Comparison of ENCODE assay signal across 9 cellular contexts in the genomic region with DNA sequence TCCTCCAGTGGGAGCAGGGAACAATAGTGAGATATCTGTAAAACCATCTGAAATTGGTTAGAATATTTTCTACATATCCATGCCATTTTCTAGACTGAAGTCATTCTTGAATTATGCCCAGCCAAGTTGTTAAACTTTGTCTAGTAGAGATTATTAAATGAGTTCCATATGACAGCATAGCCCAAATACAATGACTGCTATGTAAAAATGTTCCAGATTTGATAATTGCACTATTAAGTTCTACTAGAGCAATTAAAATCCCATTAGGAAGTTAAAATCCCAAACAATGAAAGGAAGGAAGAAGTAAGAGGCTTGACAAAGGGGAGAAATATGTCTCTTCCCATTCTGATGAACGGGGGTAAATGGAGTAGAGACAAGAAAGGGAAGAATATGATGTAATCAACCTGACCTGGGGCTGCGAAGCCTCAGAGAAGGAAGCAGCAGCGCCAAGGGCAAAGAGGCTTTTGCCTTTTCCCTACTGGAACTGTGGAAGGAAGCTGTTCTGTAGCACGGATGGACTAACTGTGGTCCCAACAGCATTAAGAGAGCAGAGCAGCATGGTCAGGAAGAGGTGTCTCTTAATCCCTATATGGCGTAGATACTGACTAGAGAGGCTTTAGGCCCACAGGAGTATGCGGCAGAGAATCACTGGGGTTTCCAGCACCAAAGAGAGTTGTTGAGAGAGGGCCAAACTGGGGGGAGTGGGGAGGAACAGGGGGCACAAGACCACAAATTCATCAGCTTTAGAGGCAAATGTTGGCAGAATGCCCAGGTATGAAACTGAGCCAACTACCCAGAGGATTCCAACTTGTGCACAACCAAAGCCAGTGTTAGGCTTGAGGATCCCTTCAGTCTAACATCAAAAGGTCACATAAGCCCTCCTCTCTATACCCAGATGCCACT. TPM values are rescaled to one million over a fixed set of nuclear protein-coding genes. Genes with fewer than 3 reads are reported as not detected.
A peak's percentile ranks its signal among the peaks of the same experiment; 100 is the strongest.
DNase-seq lines count a peak whose midpoint lies in the region; ATAC-seq, FAIRE-seq and TF ChIP-seq lines count a peak whose summit lies in the region.
"Had no signal": no experiment of that assay in that cellular context is flagged by ENCODE, and none has a peak within 500 bp of the region (broad histone marks: within the 10 kb centered on the region; RNA-seq: fewer than 3 reads in every experiment).

No MANE protein-coding gene starts in this region.

- peaks cover 3% of the 10 kb centered on the region; the same call in 1 of the 2 replicates for H3K4me1 ChIP-seq in BE2C

- no peaks in the 10 kb centered on the region for H3K27me3 ChIP-seq in BE2C

- no peaks in the 10 kb centered on the region for H3K36me3 ChIP-seq in BE2C

- ATAC-seq in GM18520 (IDR thresholded peaks at IDR 0.05; ENCODE audit: unreplicated experiment) = no peak

- DNase-seq in BE2C (peak; percentile 31), NCI-H1694 treated with DMSO at 0.1 percent for 48 hours (lab: John Stamatoyannopoulos, UW) (peak; percentile 59), choroid plexus epithelial cell (ENCODE audit: low read depth) (peak; percentile 66), middle frontal gyrus (ENCODE audit: extremely low spot score, low spot score) (peak; percentile 84), RCC 7860 (ENCODE audit: low spot score) (no peak), DMS114 treated with DMSO at 0.1 percent for 48 hours (lab: John Stamatoyannopoulos, UW; ENCODE audit: unreplicated experiment) (no peak), germinal center (ENCODE audit: low spot score) (no peak)

- no peak for FAIRE-seq in RCC 7860 (lab: Jason Lieb, UNC)
- FAIRE-seq: G401.6 had no signal

- no peak for TF ChIP-seq CTCF in BE2C (IDR thresholded peaks at IDR 0.05; ENCODE audit: low read depth, low read length)
- no peak for TF ChIP-seq CTCF in choroid plexus epithelial cell (conservative IDR thresholded peaks at IDR 0.05; ENCODE audit: low read depth, low read length)

- H3K9me3 ChIP-seq in BE2C = no peaks in the 10 kb centered on the region

- H3K4me3 ChIP-seq in BE2C (ENCODE audit: low read depth, low read length) (no peak overlapping the region), choroid plexus epithelial cell (ENCODE audit: low read depth, low read length) (no peak overlapping the region)

RNA-seq across cellular contexts. Expression of a gene that starts 26.7 kb away (rescaled TPM):
- polyA plus RNA-seq in BE2C (2012; ENCODE audit: insufficient read depth, insufficient read length, low read depth) = 30.2 TPM

RNA-seq across cellular contexts. Expression of a gene that starts 26.9 kb away (rescaled TPM):
- 155 TPM for polyA plus RNA-seq in BE2C (2012; ENCODE audit: insufficient read depth, insufficient read length, low read depth)

RNA-seq across cellular contexts. Expression of a gene that starts 35.3 kb away (rescaled TPM):
- 218 TPM for polyA plus RNA-seq in BE2C (2012; ENCODE audit: insufficient read depth, insufficient read length, low read depth)

RNA-seq across cellular contexts. Expression of a gene that starts 42.5 kb away (rescaled TPM):
- 27.2 TPM for polyA plus RNA-seq in BE2C (2012; ENCODE audit: insufficient read depth, insufficient read length, low read depth)

Comparison
In these comparisons a context has a peak if more than half of its experiments do, and no peak if none do; other contexts are left out.
1. DNase-seq: peak in BE2C (single experiment), NCI-H1694 treated with DMSO at 0.1 percent for 48 hours (single experiment), choroid plexus epithelial cell (single experiment) and middle frontal gyrus (single experiment); none in RCC 7860 (single experiment), DMS114 treated with DMSO at 0.1 percent for 48 hours (single experiment) and germinal center (single experiment).